Comparison of ENCODE assay signal across 8 cellular contexts in the genomic region with DNA sequence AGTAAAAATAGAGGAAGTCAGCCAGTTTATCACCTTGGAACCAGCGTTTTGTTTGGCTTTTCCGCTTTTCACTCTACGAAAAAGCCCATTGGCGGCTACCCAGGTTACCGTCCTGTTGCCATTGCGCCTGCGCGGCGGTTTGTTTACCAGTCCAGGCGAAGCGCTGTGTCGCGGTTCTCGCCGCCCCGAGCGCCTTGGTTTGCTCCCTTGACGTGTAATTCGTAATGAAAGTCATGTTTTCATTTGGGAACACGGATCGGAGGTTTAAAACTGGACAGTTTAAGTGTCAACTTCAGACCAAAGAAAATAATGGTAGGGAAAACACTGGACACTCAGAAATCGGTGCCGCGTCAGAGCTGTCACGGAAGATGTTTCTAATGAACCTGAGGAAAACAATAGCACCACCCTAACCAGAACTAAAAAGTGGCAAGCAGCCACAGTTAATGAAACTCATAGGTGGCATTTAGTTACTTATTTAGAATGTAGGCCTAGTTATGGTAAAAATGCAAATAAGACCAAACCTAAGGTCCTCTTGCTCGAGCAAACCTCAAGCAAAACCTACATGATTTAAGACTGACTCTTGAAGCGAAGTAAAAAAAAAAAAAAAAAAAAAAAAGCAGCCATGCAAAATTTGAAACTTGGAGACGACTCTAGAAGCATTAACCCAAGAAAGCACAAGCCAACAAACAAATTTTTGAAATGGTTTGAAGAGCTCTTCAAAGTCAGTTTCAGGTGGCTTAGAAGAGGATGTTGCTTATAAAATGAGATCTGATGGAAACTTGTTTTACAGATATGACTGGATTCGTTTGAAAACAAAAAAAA. TPM values are rescaled to one million over a fixed set of nuclear protein-coding genes. Genes with fewer than 3 reads are reported as not detected.
DNase-seq lines count a peak whose midpoint lies in the region; ATAC-seq and TF ChIP-seq lines count a peak whose summit lies in the region.

No MANE protein-coding gene starts in this region.

- peak; percentile 49 for ATAC-seq in GM19351 (IDR thresholded peaks at IDR 0.05; ENCODE audit: unreplicated experiment)
- ATAC-seq in HG03469 (IDR thresholded peaks at IDR 0.05; ENCODE audit: unreplicated experiment) = peak; percentile 45

- DNase-seq in BE2C (peak; percentile 86), NCI-H82 (lab: John Stamatoyannopoulos, UW) (peak; percentile 86), medulla oblongata (ENCODE audit: extremely low spot score) (peak; percentile 94)
- peak; percentile 82 to 88 for DNase-seq in activated CD8-positive, alpha-beta memory T cell treated with anti-CD3 and anti-CD28 coated beads for 1 hour (ENCODE audit: extremely low read depth in 1 of 2, low read depth in 1 of 2)
- DNase-seq in effector CD8-positive, alpha-beta T cell (lab: John Stamatoyannopoulos, UW) = peak; percentile 83
- peak; percentile 90 for DNase-seq in stimulated activated CD8-positive, alpha-beta memory T cell treated with anti-CD3 and anti-CD28 coated beads, Interleukin-12 subunit alpha, Interleukin-12 subunit beta, amount 100 ng/mL, for 1 hour (ENCODE audit: low read depth)

- no peaks in the 10 kb centered on the region for H3K36me3 ChIP-seq in BE2C

- no peaks in the 10 kb centered on the region for H3K4me1 ChIP-seq in BE2C

- no peaks in the 10 kb centered on the region for H3K9me3 ChIP-seq in BE2C

- no peak for TF ChIP-seq CTCF in BE2C (IDR thresholded peaks at IDR 0.05; ENCODE audit: low read depth, low read length)

- H3K4me3 ChIP-seq in BE2C (ENCODE audit: low read depth, low read length) = peak overlapping the region; percentile 74

- H3K27me3 ChIP-seq in BE2C = peaks cover 3% of the 10 kb centered on the region

RNA-seq across cellular contexts. Expression of a gene that starts 0.8 kb away (rescaled TPM):
- polyA plus RNA-seq in BE2C (2012; ENCODE audit: insufficient read depth, insufficient read length, low read depth) = 5.6 TPM

RNA-seq across cellular contexts. Expression of a gene that starts 20.4 kb away (rescaled TPM):
- polyA plus RNA-seq in BE2C (2012; ENCODE audit: insufficient read depth, insufficient read length, low read depth) = 105 TPM

Comparison
In these comparisons a context has a peak if more than half of its experiments do, and no peak if none do; other contexts are left out.
1. Peak in every context shown above with its lines: DNase-seq, ATAC-seq and H3K4me3 ChIP-seq.